ENCODE assay signal across 25 cellular contexts in the genomic region with DNA sequence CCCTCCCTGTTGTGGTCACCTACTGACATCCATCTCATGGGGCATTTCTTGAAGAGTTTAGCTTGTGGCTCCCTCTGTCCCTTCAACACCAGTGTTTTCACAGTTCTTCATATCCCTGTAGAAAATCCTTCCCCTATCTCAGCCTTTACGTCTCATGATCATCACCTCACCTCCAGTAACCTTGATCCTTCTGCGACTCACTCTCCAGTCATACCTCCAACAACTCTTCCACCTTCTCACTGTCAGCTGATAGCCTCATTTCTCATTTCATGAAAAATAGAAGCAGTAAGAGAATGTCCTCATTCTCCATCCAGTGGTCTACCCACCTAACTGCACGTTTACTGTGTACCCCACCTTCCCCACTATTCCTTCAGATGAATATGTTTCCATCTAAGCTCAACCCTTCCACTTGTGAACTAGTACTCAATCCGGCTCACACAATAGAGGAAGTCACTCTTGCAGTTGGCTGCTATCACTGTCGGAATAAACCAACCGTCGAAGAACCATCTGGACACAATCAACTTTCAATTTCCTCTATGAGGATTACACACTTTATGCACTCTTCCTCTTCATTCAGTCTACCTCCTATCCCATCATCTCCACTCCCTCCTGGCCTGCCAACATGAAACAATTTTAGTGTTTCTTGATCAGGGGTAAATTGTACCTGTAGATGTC.
DNase-seq lines count a peak whose midpoint lies in the region; ATAC-seq lines count a peak whose summit lies in the region.
"Had no signal": no experiment of that assay in that cellular context is flagged by ENCODE, and none has a peak within 500 bp of the region (broad histone marks: within the 10 kb centered on the region; RNA-seq: fewer than 3 reads in every experiment).

No MANE protein-coding gene starts in this region.

- no peak for DNase-seq in activated CD4-positive, alpha-beta T cell treated with anti-CD3 and anti-CD28 coated beads for 36 hours
- DNase-seq in activated CD4-positive, alpha-beta T cell treated with anti-CD3 and anti-CD28 coated beads, Interleukin-2, amount 50 U/mL, for 1 hour = no peak
- DNase-seq in NOMO-1 treated with DMSO at 0.1 percent for 48 hours (lab: John Stamatoyannopoulos, UW; ENCODE audit: unreplicated experiment) (peak; percentile 93), dedifferentiated amniotic fluid mesenchymal stem cell (ENCODE audit: extremely low spot score) (no peak), midbrain (lab: John Stamatoyannopoulos, UW) (no peak)
- DNase-seq in stimulated activated naive B cell treated with anti-CD40 and anti-IgM and Interleukin-4, amounts not matched to agents 10 μg/mL and 1 μg/mL and 100 μg/mL, for 72 hours = no peak
- DNase-seq: AML-193; amygdala; CD4-positive, alpha-beta T cell; effector memory CD8-positive, alpha-beta T cell; gastrocnemius medialis; GM23248; left cardiac atrium; NCI-H1105 treated with DMSO at 0.1 percent for 48 hours; NCI-H1930; right lobe of liver; stimulated activated CD4-positive, alpha-beta T cell treated with anti-CD3 and anti-CD28 coated beads, Interleukin-12 subunit alpha, Interleukin-12 subunit beta, amount 100 ng/mL, for 4 hours; stimulated activated CD4-positive, alpha-beta T cell treated with anti-CD3 and anti-CD28 coated beads, Interleukin-4, amount 100 ng/mL, for 1 hour had no signal

- intact Hi-C loops in activated CD4-positive, alpha-beta T cell treated with anti-CD3 and anti-CD28 coated beads for 36 hours (cut with DNase I, micrococcal nuclease) = no loop called here

- CTCF ChIA-PET in activated CD4-positive, alpha-beta T cell treated with anti-CD3 and anti-CD28 coated beads for 36 hours (lab: Charles Lee) = no interaction called here

- no peaks in the 10 kb centered on the region for H3K36me3 Mint-ChIP-seq in activated CD4-positive, alpha-beta T cell treated with anti-CD3 and anti-CD28 coated beads for 36 hours (ENCODE audit: low read depth)
- H3K36me3 Mint-ChIP-seq in activated T-helper 17 cell treated with anti-CD3 and anti-CD28 coated beads, Interleukin-2, amount 50 U/mL, for 72 hours (ENCODE audit: low read depth) = no peaks in the 10 kb centered on the region
- H3K36me3 Mint-ChIP-seq in stimulated activated naive B cell treated with anti-CD40 and anti-IgM and Interleukin-4, amounts not matched to agents 10 μg/mL and 1 μg/mL and 100 μg/mL, for 72 hours = no peaks in the 10 kb centered on the region
- H3K36me3 Mint-ChIP-seq: activated naive CD4-positive, alpha-beta T cell treated with anti-CD3 and anti-CD28 coated beads, Interleukin-2, amount 50 U/mL, for 24 hours; WTC11 had no signal

- H3K4me3 Mint-ChIP-seq in activated CD4-positive, alpha-beta T cell treated with anti-CD3 and anti-CD28 coated beads for 36 hours = no peak overlapping the region
- no peak overlapping the region for H3K4me3 Mint-ChIP-seq in activated T-helper 17 cell treated with anti-CD3 and anti-CD28 coated beads, Interleukin-2, amount 50 U/mL, for 72 hours
- no peak overlapping the region for H3K4me3 Mint-ChIP-seq in stimulated activated naive B cell treated with anti-CD40 and anti-IgM and Interleukin-4, amounts not matched to agents 10 μg/mL and 1 μg/mL and 100 μg/mL, for 72 hours
- H3K4me3 Mint-ChIP-seq: activated naive CD4-positive, alpha-beta T cell treated with anti-CD3 and anti-CD28 coated beads, Interleukin-2, amount 50 U/mL, for 24 hours; CD4-positive, alpha-beta T cell; effector memory CD8-positive, alpha-beta T cell; T-helper 2 cell treated with Interferon-gamma antibody and Interleukin-4, amounts not matched to agents 5 μg/mL and 100 μg/mL, for 36 hours; WTC11 had no signal

- H3K27ac Mint-ChIP-seq in activated CD4-positive, alpha-beta T cell treated with anti-CD3 and anti-CD28 coated beads for 36 hours = no peak overlapping the region
- peak overlapping the region; percentile 1 for H3K27ac Mint-ChIP-seq in activated T-helper 17 cell treated with anti-CD3 and anti-CD28 coated beads, Interleukin-2, amount 50 U/mL, for 72 hours
- no peak overlapping the region for H3K27ac Mint-ChIP-seq in stimulated activated naive B cell treated with anti-CD40 and anti-IgM and Interleukin-4, amounts not matched to agents 10 μg/mL and 1 μg/mL and 100 μg/mL, for 72 hours
- H3K27ac Mint-ChIP-seq: activated naive CD4-positive, alpha-beta T cell treated with anti-CD3 and anti-CD28 coated beads, Interleukin-2, amount 50 U/mL, for 24 hours; CD4-positive, alpha-beta T cell; effector memory CD8-positive, alpha-beta T cell; T-helper 2 cell treated with Interferon-gamma antibody and Interleukin-4, amounts not matched to agents 5 μg/mL and 100 μg/mL, for 36 hours; WTC11 had no signal

- H3K4me1 Mint-ChIP-seq in activated CD4-positive, alpha-beta T cell treated with anti-CD3 and anti-CD28 coated beads for 36 hours = no peaks in the 10 kb centered on the region
- H3K4me1 Mint-ChIP-seq in activated T-helper 17 cell treated with anti-CD3 and anti-CD28 coated beads, Interleukin-2, amount 50 U/mL, for 72 hours = no peaks in the 10 kb centered on the region
- peaks cover 5 to 8% of the 10 kb centered on the region in 2 donors for H3K4me1 Mint-ChIP-seq in stimulated activated naive B cell treated with anti-CD40 and anti-IgM and Interleukin-4, amounts not matched to agents 10 μg/mL and 1 μg/mL and 100 μg/mL, for 72 hours
- H3K4me1 Mint-ChIP-seq: activated naive CD4-positive, alpha-beta T cell treated with anti-CD3 and anti-CD28 coated beads, Interleukin-2, amount 50 U/mL, for 24 hours; WTC11 had no signal

- peaks cover 4% of the 10 kb centered on the region for H3K27me3 Mint-ChIP-seq in activated CD4-positive, alpha-beta T cell treated with anti-CD3 and anti-CD28 coated beads for 36 hours
- H3K27me3 Mint-ChIP-seq in activated T-helper 17 cell treated with anti-CD3 and anti-CD28 coated beads, Interleukin-2, amount 50 U/mL, for 72 hours = no peaks in the 10 kb centered on the region
- no peaks in the 10 kb centered on the region for H3K27me3 Mint-ChIP-seq in stimulated activated naive B cell treated with anti-CD40 and anti-IgM and Interleukin-4, amounts not matched to agents 10 μg/mL and 1 μg/mL and 100 μg/mL, for 72 hours
- H3K27me3 Mint-ChIP-seq: CD4-positive, alpha-beta T cell; effector memory CD8-positive, alpha-beta T cell had no signal

- no peaks in the 10 kb centered on the region for H3K9me3 Mint-ChIP-seq in activated CD4-positive, alpha-beta T cell treated with anti-CD3 and anti-CD28 coated beads for 36 hours (ENCODE audit: low read depth)
- H3K9me3 Mint-ChIP-seq in activated T-helper 17 cell treated with anti-CD3 and anti-CD28 coated beads, Interleukin-2, amount 50 U/mL, for 72 hours = no peaks in the 10 kb centered on the region
- H3K9me3 Mint-ChIP-seq in stimulated activated naive B cell treated with anti-CD40 and anti-IgM and Interleukin-4, amounts not matched to agents 10 μg/mL and 1 μg/mL and 100 μg/mL, for 72 hours = no peaks in the 10 kb centered on the region
- H3K9me3 Mint-ChIP-seq: activated naive CD4-positive, alpha-beta T cell treated with anti-CD3 and anti-CD28 coated beads, Interleukin-2, amount 50 U/mL, for 24 hours; CD4-positive, alpha-beta T cell; effector memory CD8-positive, alpha-beta T cell; T-helper 2 cell treated with Interferon-gamma antibody and Interleukin-4, amounts not matched to agents 5 μg/mL and 100 μg/mL, for 36 hours had no signal

- peak; percentile 26 for ATAC-seq in activated CD4-positive, alpha-beta T cell treated with anti-CD3 and anti-CD28 coated beads for 36 hours
- peak; percentile 52 for ATAC-seq in activated T-helper 17 cell treated with anti-CD3 and anti-CD28 coated beads, Interleukin-2, amount 50 U/mL, for 72 hours (replicated peaks)
- ATAC-seq in stimulated activated naive B cell treated with anti-CD40 and anti-IgM and Interleukin-4, amounts not matched to agents 10 μg/mL and 1 μg/mL and 100 μg/mL, for 72 hours (replicated peaks) = peak; percentile 47 to 52
- ATAC-seq in GM18907 (IDR thresholded peaks at IDR 0.05; ENCODE audit: unreplicated experiment) = no peak
- ATAC-seq: effector memory CD8-positive, alpha-beta T cell; esophagus mucosa; gastrocnemius medialis; GM12878; left cardiac atrium; right lobe of liver; WTC11 had no signal

- POLR2A ChIA-PET in activated CD4-positive, alpha-beta T cell treated with anti-CD3 and anti-CD28 coated beads for 36 hours (lab: Charles Lee) = no interaction called here
